ENCODE assay signal across 14 cellular contexts in genomic region chr2:45743531-45744391, GRCh38.
A peak's percentile ranks its signal among the peaks of the same experiment; 100 is the strongest.
DNase-seq lines count a peak whose midpoint lies in the region; ATAC-seq, FAIRE-seq and TF ChIP-seq lines count a peak whose summit lies in the region.
"Had no signal": no experiment of that assay in that cellular context is flagged by ENCODE, and none has a peak within 500 bp of the region (broad histone marks: within the 10 kb centered on the region; RNA-seq: fewer than 3 reads in every experiment).

No MANE protein-coding gene starts in this region.

- DNase-seq in GM18507 (ENCODE audit: extremely low spot score, insufficient read length, low read depth), result no peak
- DNase-seq in choroid plexus epithelial cell (ENCODE audit: low read depth), result peak; percentile 65
- DNase-seq in left kidney (ENCODE audit: low read depth, low spot score), result peak; percentile 15
- DNase-seq in stromal cell of bone marrow (ENCODE audit: low read depth), result peak; percentile 35
- no peak for DNase-seq in RCC 7860 (ENCODE audit: low spot score)
- no peak for DNase-seq in glomerular visceral epithelial cell (ENCODE audit: extremely low spot score)
- DNase-seq: Calu3, GOT3, hippocampal formation, T-helper 9 cell, testis had no signal

- no peak for TF ChIP-seq CTCF in choroid plexus epithelial cell (conservative IDR thresholded peaks at IDR 0.05; ENCODE audit: low read depth, low read length)

- ATAC-seq in GM21447 (IDR thresholded peaks at IDR 0.05; ENCODE audit: unreplicated experiment) (no peak), GM21367 (IDR thresholded peaks at IDR 0.05; ENCODE audit: unreplicated experiment) (no peak)
- ATAC-seq: natural killer cell treated with Interleukin-12 subunit alpha and Interleukin-12 subunit beta and Interleukin-15 and Interleukin-18, amount 100 ng/mL, for 72 hours had no signal

- FAIRE-seq in GM18507 (lab: Jason Lieb, UNC) (peak; percentile 48), RCC 7860 (lab: Jason Lieb, UNC) (no peak)

- H3K4me3 ChIP-seq in choroid plexus epithelial cell (ENCODE audit: low read depth, low read length), result no peak overlapping the region
- H3K4me3 ChIP-seq: testis had no signal

Comparison
In these comparisons a context has a peak if more than half of its experiments do, and no peak if none do; other contexts are left out.
1. DNase-seq: peak in choroid plexus epithelial cell (single experiment), left kidney (single experiment) and stromal cell of bone marrow (single experiment); none in GM18507 (single experiment), RCC 7860 (single experiment) and glomerular visceral epithelial cell (single experiment).